In genomic region chr4:7068883-7069282, GRCh38 we compare ENCODE assay signal across 1 cellular context.
TF ChIP-seq lines count a peak whose summit lies in the region.

No MANE protein-coding gene starts in this region.

TF ChIP-seq in HepG2, 621 proteins besides CTCF, POLR2A, EP300 and RAD21 (continued from another document):
- TF ChIP-seq REST (IDR thresholded peaks at IDR 0.05; ENCODE audit: borderline replicate concordance in 1 of 2, low read depth in 1 of 2, low read length in 2 of 2) = 0 out of 4 replicates have a peak, but pooled peaks of 1 of the 2 experiments have one; percentile 32
- 0 out of 2 replicates have a peak, but pooled peaks have one; percentile 15 for TF ChIP-seq NKX3-1 (CRISPR knock-in tag; IDR thresholded peaks at IDR 0.05)
- peak; percentile 37; the same call in 1 of the 2 replicates for TF ChIP-seq MAX (IDR thresholded peaks at IDR 0.05)
- no peak for TF ChIP-seq ZNF335 (CRISPR knock-in tag; IDR thresholded peaks at IDR 0.05)
- TF ChIP-seq ZBTB42 (CRISPR knock-in tag; IDR thresholded peaks at IDR 0.05) = no peak
- TF ChIP-seq ZBTB34 (CRISPR knock-in tag; IDR thresholded peaks at IDR 0.05) = no peak
- TF ChIP-seq UBTF (CRISPR knock-in tag; IDR thresholded peaks at IDR 0.05) = 0 out of 2 replicates have a peak, but pooled peaks have one; percentile 8
- peak; percentile 1; the same call in 1 of the 2 replicates for TF ChIP-seq FOXJ3 (CRISPR knock-in tag; IDR thresholded peaks at IDR 0.05; ENCODE audit: borderline replicate concordance)
